Comparison of ENCODE assay signal across 10 cellular contexts in genomic region chr12:81610955-81611889, GRCh38.
DNase-seq lines count a peak whose midpoint lies in the region; FAIRE-seq and TF ChIP-seq lines count a peak whose summit lies in the region.
"Had no signal": no experiment of that assay in that cellular context is flagged by ENCODE, and none has a peak within 500 bp of the region (broad histone marks: within the 10 kb centered on the region; RNA-seq: fewer than 3 reads in every experiment).

No MANE protein-coding gene starts in this region.

- no peak overlapping the region for H2AFZ ChIP-seq in H9 (ENCODE audit: low read length)

- H3K23ac ChIP-seq in H9 (ENCODE audit: insufficient read length, low read depth, low read length) = no peak overlapping the region

- no peak overlapping the region for H2BK20ac ChIP-seq in H9 (ENCODE audit: low read depth, low read length, poor library complexity, severe bottlenecking)

- no peak overlapping the region for H4K91ac ChIP-seq in H9 (ENCODE audit: insufficient read length, low read depth, low read length)

- H2BK120ac ChIP-seq in H9 (ENCODE audit: low read depth, low read length, poor library complexity, severe bottlenecking) = no peak overlapping the region

- H3K14ac ChIP-seq in H9 (ENCODE audit: insufficient read depth, low read length) = 0 out of 2 replicates have a peak overlapping the region, but pooled peaks have one; percentile 51

- H3K27me3 Mint-ChIP-seq in H9 (ENCODE audit: low read depth) = no peaks in the 10 kb centered on the region
- no peaks in the 10 kb centered on the region for H3K27me3 Mint-ChIP-seq in HFFc6 (ENCODE audit: insufficient read depth)

- H3K27ac Mint-ChIP-seq in H9 (peak overlapping the region in 1 of 3 experiments; percentile 20; a peak in 1 of 7 replicates), HFFc6 (no peak overlapping the region)

- no peak overlapping the region for H3K4me2 ChIP-seq in H9 (ENCODE audit: insufficient read depth, insufficient read length, low read length)

- H4K20me1 ChIP-seq in H9 (ENCODE audit: control insufficient read depth, insufficient read depth, insufficient read length) = no peaks in the 10 kb centered on the region

- peak overlapping the region; percentile 3 for H3K18ac ChIP-seq in H9 (ENCODE audit: insufficient read length, low read depth, low read length)

- H3K9me3 Mint-ChIP-seq in H9 (no peaks in the 10 kb centered on the region), HFFc6 (peaks cover 49% of the 10 kb centered on the region)

- H2BK12ac ChIP-seq in H9 (ENCODE audit: insufficient read length, low read depth, low read length) = no peak overlapping the region

- H3K36me3 Mint-ChIP-seq in H9 (ENCODE audit: insufficient read depth in 1 of 3, low read depth in 3 of 3) (no peaks in the 10 kb centered on the region), HFFc6 (ENCODE audit: low read depth) (no peaks in the 10 kb centered on the region; the same call in 1 of the 2 replicates)

- no peak overlapping the region for H3K9ac ChIP-seq in H9 (ENCODE audit: extremely low read depth, insufficient read length, low read length)

- FAIRE-seq in islet of Langerhans (lab: Jason Lieb, UNC) = peak; percentile 94

- DNase-seq in H9 (peak; percentile 51), NCI-H82 treated with DMSO at 0.1 percent for 48 hours (lab: John Stamatoyannopoulos, UW; ENCODE audit: unreplicated experiment) (peak; percentile 10), HFFc6 (no peak), SK-N-DZ (ENCODE audit: low spot score) (no peak), C1 segment of cervical spinal cord (lab: John Stamatoyannopoulos, UW) (no peak)
- DNase-seq in stimulated activated CD4-positive, alpha-beta T cell treated with anti-CD3 and anti-CD28 coated beads, Interleukin-2, amount 100 ng/mL, for 24 hours = no peak

- H2BK15ac ChIP-seq in H9 (ENCODE audit: low read depth, low read length) = no peak overlapping the region

- no peak overlapping the region for H3K4ac ChIP-seq in H9 (ENCODE audit: low read depth, low read length)

- H2BK5ac ChIP-seq in H9 (ENCODE audit: insufficient read length, low read length) = no peak overlapping the region

- no peaks in the 10 kb centered on the region for H3K79me1 ChIP-seq in H9 (ENCODE audit: insufficient read depth, low read depth, low read length, poor library complexity, severe bottlenecking)

- H3K9me3 ChIP-seq in H9 (ENCODE audit: control insufficient read depth, low read depth, low read length) = no peaks in the 10 kb centered on the region
- H3K9me3 ChIP-seq: SJSA1, thoracic aorta had no signal

- H3K27me3 ChIP-seq in H9 (ENCODE audit: insufficient read depth, low read length) = no peaks in the 10 kb centered on the region
- H3K27me3 ChIP-seq: SJSA1 had no signal

- no peaks in the 10 kb centered on the region for H3K79me2 ChIP-seq in H9 (ENCODE audit: insufficient read depth, low read length)

- H3K27ac ChIP-seq in H9 (ENCODE audit: insufficient read length, low read depth, low read length) = no peak overlapping the region
- H3K27ac ChIP-seq: SJSA1, thoracic aorta had no signal

- H2AK5ac ChIP-seq in H9 (ENCODE audit: insufficient read length, low read length) = no peak overlapping the region

- WGBS in H9 (ENCODE audit: extremely low coverage, insufficient read length, low lambda C conversion rate) = no CpG with 5 or more reads among the region's 18 CpGs

- no peak overlapping the region for H4K8ac ChIP-seq in H9 (replicated peaks; ENCODE audit: insufficient read length, low read depth, low read length)

- H3K23me2 ChIP-seq in H9 (ENCODE audit: insufficient read length, low read depth, low read length, poor library complexity, severe bottlenecking) = no peaks in the 10 kb centered on the region

- H3K56ac ChIP-seq in H9 (ENCODE audit: insufficient read length, low read depth, low read length) = no peak overlapping the region

- no peak overlapping the region; a peak in 1 of 5 replicates for H3K4me3 Mint-ChIP-seq in H9
- no peak overlapping the region for H3K4me3 Mint-ChIP-seq in HFFc6

- TF ChIP-seq CTCF in GM12874 (IDR thresholded peaks at IDR 0.05; ENCODE audit: insufficient read depth, low read depth, low read length) = peak; percentile 36
- TF ChIP-seq CTCF in H9 (conservative IDR thresholded peaks at IDR 0.05) = peak; percentile 59
- no peak for TF ChIP-seq CTCF in HFFc6 (IDR thresholded peaks at IDR 0.05)

- no peak overlapping the region for H4K5ac ChIP-seq in H9 (ENCODE audit: insufficient read length, low read depth, low read length)

- no peak overlapping the region for H3T11ph ChIP-seq in H9 (ENCODE audit: low read length)

- H3K4me1 ChIP-seq in H9 (ENCODE audit: insufficient read depth, low read length) = no peaks in the 10 kb centered on the region
- H3K4me1 ChIP-seq: SJSA1 had no signal

- H3K4me1 Mint-ChIP-seq in H9 (no peaks in the 10 kb centered on the region), HFFc6 (ENCODE audit: low read depth) (no peaks in the 10 kb centered on the region)

Comparison
In these comparisons a context has a peak if more than half of its experiments do, and no peak if none do; other contexts are left out.
1. DNase-seq: peak in H9 (single experiment) and NCI-H82 treated with DMSO at 0.1 percent for 48 hours (single experiment); none in HFFc6 (single experiment), SK-N-DZ (single experiment), stimulated activated CD4-positive, alpha-beta T cell treated with anti-CD3 and anti-CD28 coated beads, Interleukin-2, amount 100 ng/mL, for 24 hours (0 of 2) and C1 segment of cervical spinal cord (0 of 14).